8 cellular contexts compared by ENCODE assay signal in genomic region chr7:112390945-112391821, GRCh38. TPM values are rescaled to one million over a fixed set of nuclear protein-coding genes. Genes with fewer than 3 reads are reported as not detected.
DNase-seq lines count a peak whose midpoint lies in the region; ATAC-seq and TF ChIP-seq lines count a peak whose summit lies in the region.
"Not testable (repeated sequence)": the region's sequence is repeated elsewhere in the genome, so short reads cannot be mapped to it uniquely, and the experiment has no call there.

No MANE protein-coding gene starts in this region.

- POLR2A ChIA-PET in WTC11 (lab: Charles Lee) = not testable (repeated sequence)
- POLR2A ChIA-PET in naive thymus-derived CD8-positive, alpha-beta T cell (lab: Charles Lee) = interaction anchor here (1.5 kb wide), 1 partner anchor 59 kb away, joined by 5 read pairs; the partner anchor contains the start of gene IFRD1

- H3K9me3 Mint-ChIP-seq in WTC11; naive thymus-derived CD8-positive, alpha-beta T cell: not testable (repeated sequence)

- H3K4me3 Mint-ChIP-seq in WTC11 = peak overlapping the region; percentile 58
- H3K4me3 Mint-ChIP-seq in naive thymus-derived CD8-positive, alpha-beta T cell = peak overlapping the region; percentile 79 to 93 (median 86)

- CTCF ChIA-PET in WTC11 (lab: Charles Lee) = not testable (repeated sequence)

- peak overlapping the region; percentile 16 for H3K27ac ChIP-seq in angular gyrus (ENCODE audit: low read depth, low read length)

- ATAC-seq in HG02759 (IDR thresholded peaks at IDR 0.05; ENCODE audit: unreplicated experiment) (peak; percentile 40), WTC11 (peak; percentile 49; the same call in 1 of the 2 replicates)
- peak; percentile 53 to 57 for ATAC-seq in naive thymus-derived CD8-positive, alpha-beta T cell

- H3K36me3 Mint-ChIP-seq in WTC11; naive thymus-derived CD8-positive, alpha-beta T cell: not testable (repeated sequence)

- DNase-seq in AML-193 (lab: John Stamatoyannopoulos, UW) = peak; percentile 38 to 48
- peak; percentile 18 for DNase-seq in NCI-H510A treated with DMSO at 0.1 percent for 48 hours (lab: John Stamatoyannopoulos, UW)
- DNase-seq in WTC11 (ENCODE audit: low spot score) = peak; percentile 59
- DNase-seq in globus pallidus (ENCODE audit: low spot score) = peak; percentile 46
- DNase-seq in naive thymus-derived CD8-positive, alpha-beta T cell = peak; percentile 24 to 78 (median 60)
- peak; percentile 10 to 37 (median 17) for DNase-seq in stimulated activated CD4-positive, alpha-beta T cell treated with anti-CD3 and anti-CD28 coated beads, TNF-alpha, amount 100 ng/mL, for 48 hours (ENCODE audit: low read depth in 3 of 3)

- peak overlapping the region; percentile 84; the same call in 1 of the 2 replicates for H3K27ac Mint-ChIP-seq in WTC11
- H3K27ac Mint-ChIP-seq in naive thymus-derived CD8-positive, alpha-beta T cell = peak overlapping the region; percentile 54 to 94 (median 76)

- peaks cover 10% of the 10 kb centered on the region for H3K4me1 Mint-ChIP-seq in WTC11
- peaks cover 1 to 18% (median 10%) of the 10 kb centered on the region in 4 donors for H3K4me1 Mint-ChIP-seq in naive thymus-derived CD8-positive, alpha-beta T cell

- not testable (repeated sequence) for H3K27me3 Mint-ChIP-seq in WTC11 (ENCODE audit: low read depth); naive thymus-derived CD8-positive, alpha-beta T cell

- not testable (repeated sequence) for TF ChIP-seq CTCF in WTC11 (IDR thresholded peaks at IDR 0.05)

RNA-seq across cellular contexts. Expression of gene IFRD1, which starts 59.1 kb away (rescaled TPM):
- total RNA-seq in WTC11 (2021) = 30.5 to 37.9 TPM (median 31.2 TPM) in 3 replicates
- total RNA-seq in naive thymus-derived CD8-positive, alpha-beta T cell = 10 to 100 TPM; 64.3 to 72.8 TPM
- 10 to 100 TPM; 22.1 to 28.8 (median 24.0) TPM for polyA plus RNA-seq in naive thymus-derived CD8-positive, alpha-beta T cell

Comparison
In these comparisons a context has a peak if more than half of its experiments do, and no peak if none do; other contexts are left out.
1. Peak in every context shown above with its lines: DNase-seq, ATAC-seq and H3K27ac ChIP-seq.